Comparison of ENCODE assay signal across 8 cellular contexts in the genomic region with DNA sequence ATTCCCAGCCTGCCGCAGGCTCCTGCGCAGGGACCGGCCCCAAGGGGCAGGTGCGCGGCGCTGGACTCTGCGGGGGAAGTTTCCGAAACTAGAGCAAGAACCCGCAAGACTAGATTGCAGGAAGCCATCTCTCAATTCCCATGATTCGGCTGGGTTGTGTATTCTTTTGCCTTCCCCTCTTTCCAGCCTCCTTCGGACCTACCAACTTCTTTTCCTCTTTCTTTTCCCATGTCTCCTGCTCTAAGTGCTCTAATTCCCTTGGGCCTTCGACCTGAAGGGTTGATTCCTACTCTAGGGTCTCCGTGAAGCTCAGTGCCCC. TPM values are rescaled to one million over a fixed set of nuclear protein-coding genes. Genes with fewer than 3 reads are reported as not detected.
DNase-seq lines count a peak whose midpoint lies in the region; ATAC-seq, FAIRE-seq and TF ChIP-seq lines count a peak whose summit lies in the region.

No MANE protein-coding gene starts in this region.

- DNase-seq in GM23248 = no peak
- DNase-seq in foreskin keratinocyte = no peak
- no peak for DNase-seq in gastrocnemius medialis
- DNase-seq in NCI-H2171 (lab: John Stamatoyannopoulos, UW) = no peak
- DNase-seq in GM12891 (ENCODE audit: insufficient read length, low spot score) = no peak
- DNase-seq in germinal center (ENCODE audit: low spot score) = no peak
- DNase-seq in NCI-H187 treated with DMSO at 0.1 percent for 48 hours (lab: John Stamatoyannopoulos, UW) = no peak

- TF ChIP-seq CTCF in WI38 (IDR thresholded peaks at IDR 0.05; ENCODE audit: low read depth, low read length) = no peak
- no peak for TF ChIP-seq CTCF in foreskin keratinocyte (conservative IDR thresholded peaks at IDR 0.05)
- TF ChIP-seq CTCF in gastrocnemius medialis (IDR thresholded peaks at IDR 0.05 in 4 of 5, conservative IDR thresholded peaks at IDR 0.05 in 1 of 5) = no peak

- 0 to 1% methylated on average over 12 to 13 of the region's 13 CpGs for WGBS in GM23248 (ENCODE audit: low coverage in 1 of 2, low lambda C conversion rate in 2 of 2, missing lambda C conversion rate in 2 of 2), 2 experiments

- H3F3A ChIP-seq in GM23248 (ENCODE audit: insufficient read depth) = peaks cover 5% of the 10 kb centered on the region

- ATAC-seq in foreskin keratinocyte = no peak
- peak in 1 of 2 donors; percentile 7 for ATAC-seq in gastrocnemius medialis

- no peaks in the 10 kb centered on the region for H3K9me3 ChIP-seq in GM23248 (ENCODE audit: low read depth)
- no peaks in the 10 kb centered on the region for H3K9me3 ChIP-seq in gastrocnemius medialis

- H3K4me3 ChIP-seq in GM23248 = peak overlapping the region; percentile 97
- peak overlapping the region; percentile 67 for H3K4me3 ChIP-seq in WI38 (ENCODE audit: low read depth, low read length)
- H3K4me3 ChIP-seq in gastrocnemius medialis = peak overlapping the region; percentile 61 to 77 (median 72)

- H3K27ac ChIP-seq in GM23248 (peak overlapping the region; percentile 94), foreskin keratinocyte (peak overlapping the region; percentile 73), gastrocnemius medialis (peak overlapping the region; percentile 83 to 91 (median 86))

- H3K79me2 ChIP-seq in GM23248 (ENCODE audit: insufficient read depth) = peaks cover 15% of the 10 kb centered on the region; the same call in 1 of the 2 replicates

- no peaks in the 10 kb centered on the region for H3K9me2 ChIP-seq in GM23248 (ENCODE audit: insufficient read depth)

- in situ Hi-C loops in GM23248 (cut with MboI) = no loop called here
- in situ Hi-C loops in gastrocnemius medialis (cut with MboI; ENCODE audit: low sequenced_read_pairs in 4 of 4) = no loop called here

- no peaks in the 10 kb centered on the region for H4K20me1 ChIP-seq in GM23248 (ENCODE audit: insufficient read depth)

- H3K4me1 ChIP-seq in GM23248 (ENCODE audit: insufficient read depth) = peaks cover 17% of the 10 kb centered on the region
- H3K4me1 ChIP-seq in foreskin keratinocyte = peaks cover 1% of the 10 kb centered on the region
- H3K4me1 ChIP-seq in gastrocnemius medialis = peaks cover 0 to 3% of the 10 kb centered on the region in 2 donors

- no peak for TF ChIP-seq POLR2A in gastrocnemius medialis (IDR thresholded peaks at IDR 0.05)
- no peak for TF ChIP-seq POLR2A in GM12891 (IDR thresholded peaks at IDR 0.05; ENCODE audit: low read depth, low read length)

- peak overlapping the region; percentile 93 for H3K9ac ChIP-seq in GM23248

- FAIRE-seq in GM12891 (lab: Jason Lieb, UNC) = no peak

- no peaks in the 10 kb centered on the region for H3K36me3 ChIP-seq in GM23248 (ENCODE audit: low read depth)
- no peaks in the 10 kb centered on the region for H3K36me3 ChIP-seq in gastrocnemius medialis

- peak overlapping the region; percentile 92 for H3K4me2 ChIP-seq in GM23248 (ENCODE audit: unreplicated experiment)

- intact Hi-C loops in gastrocnemius medialis (cut with DNase I; ENCODE audit: low total_unique reads) = loop anchor here (1.0 to 2.0 kb wide), 2 partner anchors 17 to 64 kb away; no protein-coding TSS in a partner anchor

- H2AFZ ChIP-seq in GM23248 = peak overlapping the region; percentile 93

- H3K27me3 ChIP-seq in GM23248 (replicated peaks; ENCODE audit: insufficient read depth) (no peaks in the 10 kb centered on the region), foreskin keratinocyte (no peaks in the 10 kb centered on the region), gastrocnemius medialis (no peaks in the 10 kb centered on the region)

TF ChIP-seq in GM12891, 5 proteins besides CTCF, POLR2A, EP300 and RAD21:
- TF ChIP-seq POLR2AphosphoS5 (IDR thresholded peaks at IDR 0.05; ENCODE audit: low read depth, low read length) = no peak
- TF ChIP-seq POU2F2 (IDR thresholded peaks at IDR 0.05; ENCODE audit: low read depth, low read length) = no peak
- TF ChIP-seq PAX5 (IDR thresholded peaks at IDR 0.05; ENCODE audit: insufficient read depth, low read length, severe bottlenecking) = no peak
- TF ChIP-seq TAF1 (IDR thresholded peaks at IDR 0.05; ENCODE audit: low read depth, low read length) = no peak
- no peak for TF ChIP-seq SPI1 (IDR thresholded peaks at IDR 0.05; ENCODE audit: low read depth, low read length)

RNA-seq across cellular contexts. Expression of a gene that starts 0.6 kb away (rescaled TPM):
- 4.5 and 5.3 TPM in 2 replicates for total RNA-seq in GM23248 (2014; rRNA removed; shearing (Covaris generic))
- polyA plus RNA-seq in GM23248 (2016; fragmentation: Nextera tagmentation; extraction: Ambion mirVana) = 3.3 and 4.3 TPM in 2 replicates
- 5.7 and 6.4 TPM in 2 replicates for total RNA-seq in foreskin keratinocyte
- polyA plus RNA-seq in foreskin keratinocyte = 0.86 and 0.89 TPM in 2 replicates
- 10 to 100 TPM in 1 of 4 donors, 1 to 10 TPM in 3; 2.3 to 10.8 (median 4.6) TPM for total RNA-seq in gastrocnemius medialis
- polyA plus RNA-seq in GM12891 (2012; ENCODE audit: low read depth, missing spikeins) = not detected
